ENCODE assay signal across 1 cellular context in the genomic region with DNA sequence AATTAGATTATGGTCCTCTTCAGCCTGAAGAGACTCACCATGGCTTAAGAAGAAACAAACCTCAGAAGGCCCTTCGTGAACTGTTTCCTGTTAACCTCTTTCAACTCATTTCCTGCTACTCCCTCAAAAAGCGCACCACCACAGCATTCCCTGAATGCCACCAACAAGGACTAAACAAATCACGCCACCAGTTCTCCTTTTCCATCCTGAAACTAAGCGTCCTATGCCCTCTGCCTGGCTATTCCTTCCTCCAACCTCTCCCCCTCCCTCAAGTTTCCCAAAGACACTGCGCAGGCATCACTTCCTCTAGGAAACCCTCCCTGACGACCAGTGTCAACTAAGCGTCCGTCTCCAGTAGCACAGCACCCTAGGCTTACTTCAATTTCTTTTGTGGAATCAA.
TF ChIP-seq lines count a peak whose summit lies in the region.

No MANE protein-coding gene starts in this region.

TF ChIP-seq in K562, 482 proteins besides CTCF, POLR2A, EP300 and RAD21:
- TF ChIP-seq ZNF398 (CRISPR knock-in tag; IDR thresholded peaks at IDR 0.05): no peak
- TF ChIP-seq ZFPM2 (CRISPR knock-in tag; IDR thresholded peaks at IDR 0.05): no peak
- TF ChIP-seq MIER1 (IDR thresholded peaks at IDR 0.05; ENCODE audit: low read depth): no peak
- no peak for TF ChIP-seq ZNF124 (CRISPR knock-in tag; IDR thresholded peaks at IDR 0.05)
- TF ChIP-seq ZNF282 (CRISPR knock-in tag; IDR thresholded peaks at IDR 0.05): no peak
- peak; percentile 16 for TF ChIP-seq POLR2B (IDR thresholded peaks at IDR 0.05; ENCODE audit: low read depth, partially characterized antibody)
- peak; percentile 23; the same call in 1 of the 2 replicates for TF ChIP-seq SUPT5H (IDR thresholded peaks at IDR 0.05)
